Comparison of ENCODE assay signal across 32 cellular contexts in the genomic region with DNA sequence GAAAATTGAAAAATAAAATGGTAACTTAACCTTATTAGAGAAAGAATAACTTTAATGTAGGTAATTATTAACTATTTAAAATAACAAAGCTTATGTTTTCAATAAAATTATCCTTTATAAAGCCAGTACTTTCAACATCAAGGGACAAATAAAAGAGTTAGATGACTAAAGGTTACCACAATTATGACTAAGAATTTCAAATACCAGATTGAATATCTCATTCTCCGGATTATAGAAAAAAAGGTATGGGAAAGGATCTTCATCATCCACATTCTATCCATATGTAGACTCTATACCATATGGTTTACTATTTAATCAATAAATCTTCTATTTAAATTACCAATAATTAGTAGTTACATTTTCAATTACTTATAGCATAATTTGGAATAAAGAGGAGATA.
DNase-seq lines count a peak whose midpoint lies in the region; ATAC-seq and TF ChIP-seq lines count a peak whose summit lies in the region.
"Had no signal": no experiment of that assay in that cellular context is flagged by ENCODE, and none has a peak within 500 bp of the region (broad histone marks: within the 10 kb centered on the region; RNA-seq: fewer than 3 reads in every experiment).

No MANE protein-coding gene starts in this region.

- no peaks in the 10 kb centered on the region for H3K9me2 ChIP-seq in GM23248 (ENCODE audit: insufficient read depth)
- H3K9me2 ChIP-seq in PC-9 (ENCODE audit: insufficient read depth) = no peaks in the 10 kb centered on the region

- H3K4me3 ChIP-seq in GM23248 = no peak overlapping the region
- H3K4me3 ChIP-seq in PC-9 = no peak overlapping the region
- no peak overlapping the region for H3K4me3 ChIP-seq in osteoblast (ENCODE audit: insufficient read depth, low read length)
- H3K4me3 ChIP-seq in testis = no peak overlapping the region
- H3K4me3 ChIP-seq: gastroesophageal sphincter, left lung, thoracic aorta had no signal

- H3K36me3 Mint-ChIP-seq in chondrocyte (ENCODE audit: low read depth) = no peaks in the 10 kb centered on the region
- H3K36me3 Mint-ChIP-seq in WTC11 = peaks cover 18% of the 10 kb centered on the region
- peaks cover 0 to 7% of the 10 kb centered on the region in 2 donors for H3K36me3 Mint-ChIP-seq in activated T-cell treated with anti-CD3 and anti-CD28 coated beads, Interleukin-2, amount 50 U/mL, for 72 hours (ENCODE audit: insufficient read depth in 2 of 2)
- H3K36me3 Mint-ChIP-seq: natural killer cell had no signal

- TF ChIP-seq CTCF in PC-9 (conservative IDR thresholded peaks at IDR 0.05) (no peak), chondrocyte (IDR thresholded peaks at IDR 0.05) (no peak), osteoblast (IDR thresholded peaks at IDR 0.05; ENCODE audit: extremely low read depth, low read depth, low read length) (no peak), testis (IDR thresholded peaks at IDR 0.05) (no peak), WTC11 (IDR thresholded peaks at IDR 0.05) (no peak)

- H3K27me3 ChIP-seq in GM23248 (replicated peaks; ENCODE audit: insufficient read depth) = no peaks in the 10 kb centered on the region
- no peaks in the 10 kb centered on the region for H3K27me3 ChIP-seq in PC-9 (ENCODE audit: insufficient read depth, low read depth)
- no peaks in the 10 kb centered on the region for H3K27me3 ChIP-seq in osteoblast (ENCODE audit: insufficient read depth, low read length)
- H3K27me3 ChIP-seq in testis = no peaks in the 10 kb centered on the region
- H3K27me3 ChIP-seq: gastroesophageal sphincter, left lung had no signal

- H3K27ac ChIP-seq in GM23248 = peak overlapping the region; percentile 98
- H3K27ac ChIP-seq in PC-9 = peak overlapping the region; percentile 94
- H3K27ac ChIP-seq in osteoblast (ENCODE audit: low read depth, low read length) = peak overlapping the region; percentile 99
- H3K27ac ChIP-seq in testis = no peak overlapping the region
- H3K27ac ChIP-seq: parathyroid adenoma had no signal

- ATAC-seq in WTC11 = no peak
- ATAC-seq in activated T-cell treated with anti-CD3 and anti-CD28 coated beads, Interleukin-2, amount 50 U/mL, for 72 hours (replicated peaks in 1 of 2) = no peak
- ATAC-seq: activated T-helper 17 cell treated with anti-CD3 and anti-CD28 coated beads, Interleukin-2, amount 50 U/mL, for 72 hours; gastroesophageal sphincter; HepG2; left lung; natural killer cell; right cardiac atrium had no signal

- H3K79me2 ChIP-seq in GM23248 (ENCODE audit: insufficient read depth) (peaks cover 89% of the 10 kb centered on the region), PC-9 (ENCODE audit: low read depth) (peaks cover 60% of the 10 kb centered on the region), osteoblast (ENCODE audit: insufficient read depth, low read length) (peaks cover 51% of the 10 kb centered on the region)

- CTCF ChIA-PET in PC-9 (lab: Charles Lee) (interaction anchor here (0.6 to 1.4 kb wide), 2 partner anchors 15 to 23 kb away, joined by 3 read pairs; no protein-coding TSS in a partner anchor), WTC11 (lab: Charles Lee) (no interaction called here)

- H3K4me2 ChIP-seq in GM23248 (ENCODE audit: unreplicated experiment) = peak overlapping the region; percentile 37
- no peak overlapping the region; the same call in 1 of the 2 replicates for H3K4me2 ChIP-seq in PC-9
- no peak overlapping the region for H3K4me2 ChIP-seq in osteoblast (ENCODE audit: insufficient read depth, low read length)

- H3K9me3 Mint-ChIP-seq in chondrocyte (ENCODE audit: low read depth) (no peaks in the 10 kb centered on the region), WTC11 (peaks cover 10% of the 10 kb centered on the region)
- H3K9me3 Mint-ChIP-seq in activated T-cell treated with anti-CD3 and anti-CD28 coated beads, Interleukin-2, amount 50 U/mL, for 72 hours = peaks cover 0 to 3% of the 10 kb centered on the region in 2 donors
- H3K9me3 Mint-ChIP-seq: activated naive CD4-positive, alpha-beta T cell treated with anti-CD3 and anti-CD28 coated beads, Interleukin-2, amount 50 U/mL, for 24 hours; activated T-helper 17 cell treated with anti-CD3 and anti-CD28 coated beads, Interleukin-2, amount 50 U/mL, for 72 hours; natural killer cell had no signal

- BruUV-seq in PC-9 (replicated peaks; lab: Mats Ljungman, UMichigan) = no TSS peak

- no peak for TF ChIP-seq POLR2A in testis (IDR thresholded peaks at IDR 0.05)

- H3K36me3 ChIP-seq in GM23248 (ENCODE audit: low read depth) = peaks cover 8% of the 10 kb centered on the region; the same call in 1 of the 2 replicates
- no peaks in the 10 kb centered on the region for H3K36me3 ChIP-seq in PC-9 (ENCODE audit: low read depth)
- peaks cover 10% of the 10 kb centered on the region for H3K36me3 ChIP-seq in osteoblast (ENCODE audit: insufficient read depth, low read length)
- H3K36me3 ChIP-seq in testis (ENCODE audit: low read depth, missing control alignments) = no peaks in the 10 kb centered on the region
- H3K36me3 ChIP-seq: thoracic aorta had no signal

- DNase-seq in GM23248 = peak; percentile 78
- DNase-seq in PC-9 = peak in 1 of 2 experiments; percentile 49
- DNase-seq in chondrocyte (ENCODE audit: low spot score) = no peak
- DNase-seq in osteoblast (ENCODE audit: insufficient read length, low spot score, missing footprints) = no peak
- DNase-seq in NCI-H1694 treated with DMSO at 0.1 percent for 48 hours (lab: John Stamatoyannopoulos, UW) = no peak
- DNase-seq in testis = no peak
- DNase-seq in WTC11 (ENCODE audit: low spot score) = no peak
- DNase-seq in activated T-cell treated with anti-CD3 and anti-CD28 coated beads, Interleukin-2, amount 50 U/mL, for 72 hours = no peak
- DNase-seq: activated CD4-positive, alpha-beta T cell treated with anti-CD3 and anti-CD28 coated beads, Interleukin-2, amount 50 U/mL, for 48 hours; activated CD8-positive, alpha-beta memory T cell treated with anti-CD3 and anti-CD28 coated beads, Interleukin-2, amount 50 U/mL, for 4 hours; aorta; Calu3; cerebellar nuclear complex; DND-41; H7; hypothalamus; left lung; natural killer cell; NCI-H1105 treated with DMSO at 0.1 percent for 48 hours; NCI-H510A treated with DMSO at 0.1 percent for 48 hours; right cardiac atrium; RPMI8226; stimulated activated naive CD4-positive, alpha-beta T cell treated with Interleukin-2 at 50 U/mL for 16 hours; T1000 had no signal

- H4K20me1 ChIP-seq in GM23248 (ENCODE audit: insufficient read depth) (peaks cover 9% of the 10 kb centered on the region), PC-9 (ENCODE audit: insufficient read depth) (no peaks in the 10 kb centered on the region), osteoblast (ENCODE audit: insufficient read depth, low read length) (peaks cover 18% of the 10 kb centered on the region)

- H3K9me3 ChIP-seq in GM23248 (ENCODE audit: low read depth) (no peaks in the 10 kb centered on the region), PC-9 (ENCODE audit: insufficient read depth, low read depth) (no peaks in the 10 kb centered on the region), osteoblast (ENCODE audit: low read depth, low read length) (no peaks in the 10 kb centered on the region), testis (no peaks in the 10 kb centered on the region)
- H3K9me3 ChIP-seq: gastroesophageal sphincter, left lung, thoracic aorta had no signal

- H3K9ac ChIP-seq in GM23248 = peak overlapping the region; percentile 59; the same call in 1 of the 2 replicates
- H3K9ac ChIP-seq: parathyroid adenoma had no signal

- peaks cover 50% of the 10 kb centered on the region for H3K4me1 ChIP-seq in GM23248 (ENCODE audit: insufficient read depth)
- H3K4me1 ChIP-seq in PC-9 (replicated peaks; ENCODE audit: insufficient read depth) = peaks cover 44% of the 10 kb centered on the region
- peaks cover 39% of the 10 kb centered on the region for H3K4me1 ChIP-seq in osteoblast (ENCODE audit: insufficient read depth, low read length)
- no peaks in the 10 kb centered on the region for H3K4me1 ChIP-seq in testis
- H3K4me1 ChIP-seq: parathyroid adenoma had no signal

- 3 to 4% methylated on average over 1 of the region's 1 CpG for WGBS in GM23248 (ENCODE audit: low coverage in 1 of 2, low lambda C conversion rate in 2 of 2, missing lambda C conversion rate in 2 of 2), 2 experiments
- 95 to 98% methylated on average over 1 of the region's 1 CpG for WGBS in testis, 2 donors

- H3F3A ChIP-seq in GM23248 (ENCODE audit: insufficient read depth) (peaks cover 53% of the 10 kb centered on the region), PC-9 (ENCODE audit: insufficient read depth, low read depth) (peaks cover 41% of the 10 kb centered on the region)

- H2AFZ ChIP-seq in GM23248 = no peak overlapping the region
- no peak overlapping the region for H2AFZ ChIP-seq in PC-9
- no peak overlapping the region for H2AFZ ChIP-seq in osteoblast (ENCODE audit: low read length)
- H2AFZ ChIP-seq: parathyroid adenoma had no signal

- H3K4me1 Mint-ChIP-seq in chondrocyte (ENCODE audit: low read depth) (peaks cover 47% of the 10 kb centered on the region), WTC11 (peaks cover 17% of the 10 kb centered on the region)
- H3K4me1 Mint-ChIP-seq in activated T-cell treated with anti-CD3 and anti-CD28 coated beads, Interleukin-2, amount 50 U/mL, for 72 hours (ENCODE audit: low read depth) = peaks cover 44% of the 10 kb centered on the region

- no peak overlapping the region for H3K4me3 Mint-ChIP-seq in chondrocyte (ENCODE audit: unreplicated experiment)
- H3K4me3 Mint-ChIP-seq in WTC11 = no peak overlapping the region
- no peak overlapping the region for H3K4me3 Mint-ChIP-seq in activated T-cell treated with anti-CD3 and anti-CD28 coated beads, Interleukin-2, amount 50 U/mL, for 72 hours
- H3K4me3 Mint-ChIP-seq: activated naive CD4-positive, alpha-beta T cell treated with anti-CD3 and anti-CD28 coated beads, Interleukin-2, amount 50 U/mL, for 24 hours; activated T-helper 17 cell treated with anti-CD3 and anti-CD28 coated beads, Interleukin-2, amount 50 U/mL, for 72 hours; CD14-positive monocyte; mesothelial cell of epicardium; natural killer cell had no signal

- H3K27me3 Mint-ChIP-seq in chondrocyte (ENCODE audit: low read depth) (no peaks in the 10 kb centered on the region), WTC11 (ENCODE audit: low read depth) (no peaks in the 10 kb centered on the region)
- no peaks in the 10 kb centered on the region for H3K27me3 Mint-ChIP-seq in activated T-cell treated with anti-CD3 and anti-CD28 coated beads, Interleukin-2, amount 50 U/mL, for 72 hours (ENCODE audit: low read depth)
- H3K27me3 Mint-ChIP-seq: activated naive CD4-positive, alpha-beta T cell treated with anti-CD3 and anti-CD28 coated beads, Interleukin-2, amount 50 U/mL, for 24 hours; activated T-helper 17 cell treated with anti-CD3 and anti-CD28 coated beads, Interleukin-2, amount 50 U/mL, for 72 hours had no signal

- in situ Hi-C loops in GM23248 (cut with MboI) = no loop called here

- POLR2A ChIA-PET in PC-9 (lab: Charles Lee; ENCODE audit: unreplicated experiment) (no interaction called here), WTC11 (lab: Charles Lee) (no interaction called here)

- intact Hi-C loops in PC-9 (cut with micrococcal nuclease; ENCODE audit: unreplicated experiment) = no loop called here
- intact Hi-C loops in testis (cut with DNase I; ENCODE audit: low total_unique reads) = no loop called here

- peak overlapping the region; percentile 17 for H3K27ac Mint-ChIP-seq in chondrocyte (ENCODE audit: unreplicated experiment)
- no peak overlapping the region for H3K27ac Mint-ChIP-seq in WTC11
- no peak overlapping the region for H3K27ac Mint-ChIP-seq in activated T-cell treated with anti-CD3 and anti-CD28 coated beads, Interleukin-2, amount 50 U/mL, for 72 hours
- H3K27ac Mint-ChIP-seq: activated naive CD4-positive, alpha-beta T cell treated with anti-CD3 and anti-CD28 coated beads, Interleukin-2, amount 50 U/mL, for 24 hours; activated T-helper 17 cell treated with anti-CD3 and anti-CD28 coated beads, Interleukin-2, amount 50 U/mL, for 72 hours; mesothelial cell of epicardium; natural killer cell had no signal

Comparison
In these comparisons a context has a peak if more than half of its experiments do, and no peak if none do; other contexts are left out.
1. H3K27ac ChIP-seq: peak in GM23248 (single experiment), PC-9 (single experiment) and osteoblast (single experiment); none in testis (0 of 2).